In the genomic region with DNA sequence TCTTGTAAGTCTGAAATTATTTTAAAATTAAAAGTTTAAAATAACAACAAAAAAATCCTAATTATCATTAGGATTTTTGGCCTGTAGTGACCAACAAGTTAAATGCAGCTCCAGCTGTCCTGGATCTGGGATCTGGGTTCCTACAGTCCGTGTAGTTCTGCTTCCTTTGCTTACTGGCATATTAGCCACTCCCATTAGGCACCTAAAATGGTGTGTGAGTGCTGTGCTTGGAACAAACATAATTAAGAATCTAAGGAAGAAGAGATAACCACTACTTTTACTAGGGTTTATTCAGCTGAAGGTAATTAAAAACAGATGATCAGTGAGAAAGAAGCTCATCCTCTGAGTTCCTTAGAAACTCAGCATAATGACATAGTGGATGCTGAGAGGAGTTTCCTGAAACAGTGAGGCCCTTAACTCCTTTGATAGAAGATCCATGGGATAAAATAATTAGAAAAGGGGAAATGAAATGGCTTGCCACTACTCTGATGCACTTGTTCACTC, we compare ENCODE assay signal across 40 cellular contexts.
"Had no signal": no experiment of that assay in that cellular context is flagged by ENCODE, and none has a peak within 500 bp of the region (broad histone marks: within the 10 kb centered on the region; RNA-seq: fewer than 3 reads in every experiment).

No MANE protein-coding gene starts in this region.

- H3K36me3 Mint-ChIP-seq: activated CD4-positive, alpha-beta memory T cell treated with anti-CD3 and anti-CD28 coated beads for 36 hours; activated naive CD4-positive, alpha-beta T cell treated with anti-CD3 and anti-CD28 coated beads, Interleukin-2, amount 10 ng/mL, durations not matched to agents 7 days and 5 days; activated naive CD8-positive, alpha-beta T cell treated with anti-CD3 and anti-CD28 coated beads for 36 hours had no signal

- H3K27me3 Mint-ChIP-seq: activated B cell treated with CpG ODN at 0.5 μM for 24 hours; activated CD4-positive, alpha-beta memory T cell treated with anti-CD3 and anti-CD28 coated beads for 36 hours; activated naive CD4-positive, alpha-beta T cell treated with anti-CD3 and anti-CD28 coated beads, Interleukin-2, amount 10 ng/mL, durations not matched to agents 7 days and 5 days; activated naive CD8-positive, alpha-beta T cell treated with anti-CD3 and anti-CD28 coated beads for 36 hours; central memory CD8-positive, alpha-beta T cell had no signal

- H3K4me1 ChIP-seq: Peyer's patch had no signal

- H3K9me3 Mint-ChIP-seq: activated B cell treated with CpG ODN at 0.5 μM for 24 hours; activated CD4-positive, alpha-beta memory T cell treated with anti-CD3 and anti-CD28 coated beads for 36 hours; activated naive CD8-positive, alpha-beta T cell treated with anti-CD3 and anti-CD28 coated beads for 36 hours; activated T-cell treated with anti-CD3 and anti-CD28 coated beads, Interleukin-2, amount 50 U/mL, for 4 hours; activated T-helper 1 cell treated with anti-CD3 and anti-CD28 coated beads, Interleukin-12 subunit alpha, Interleukin-12 subunit beta, Interleukin-2, Interleukin-4 antibody, amounts not matched to agents 30 ng/mL and 10 ng/mL and 1 ng/mL, durations not matched to agents 14 hours and 24 hours and 36 hours; central memory CD8-positive, alpha-beta T cell had no signal

- H3K27ac ChIP-seq: cardiac muscle cell, Peyer's patch, RWPE1, VCaP had no signal

- H3K4me3 Mint-ChIP-seq: activated B cell treated with CpG ODN at 0.5 μM for 24 hours; activated CD4-positive, alpha-beta memory T cell treated with anti-CD3 and anti-CD28 coated beads for 36 hours; activated naive CD4-positive, alpha-beta T cell treated with anti-CD3 and anti-CD28 coated beads, Interleukin-2, amount 10 ng/mL, durations not matched to agents 7 days and 5 days; activated naive CD8-positive, alpha-beta T cell treated with anti-CD3 and anti-CD28 coated beads for 36 hours; activated T-cell treated with anti-CD3 and anti-CD28 coated beads, Interleukin-2, amount 50 U/mL, for 4 hours; activated T-helper 1 cell treated with anti-CD3 and anti-CD28 coated beads, Interleukin-12 subunit alpha, Interleukin-12 subunit beta, Interleukin-2, Interleukin-4 antibody, amounts not matched to agents 30 ng/mL and 10 ng/mL and 1 ng/mL, durations not matched to agents 14 hours and 24 hours and 36 hours; central memory CD8-positive, alpha-beta T cell had no signal

- H3K4me3 ChIP-seq: cardiac muscle cell, MG63, Peyer's patch had no signal

- H3K9me3 ChIP-seq: MG63, Peyer's patch had no signal

- H3K36me3 ChIP-seq: cardiac muscle cell, MG63, Peyer's patch had no signal

- H3K27me3 ChIP-seq: cardiac muscle cell, MG63, Peyer's patch had no signal

- DNase-seq: activated B cell treated with CpG ODN at 0.5 μM for 24 hours; activated CD4-positive, alpha-beta memory T cell treated with anti-CD3 and anti-CD28 coated beads for 36 hours; activated CD4-positive, alpha-beta T cell treated with anti-CD3 and anti-CD28 coated beads for 4 hours; activated CD4-positive, alpha-beta T cell treated with anti-CD3 and anti-CD28 coated beads, Interleukin-2, amount 50 U/mL, for 1 hour; activated CD4-positive, CD25-positive, alpha-beta regulatory T cell treated with anti-CD3 and anti-CD28 coated beads, Interleukin-2, amount 50 U/mL, for 72 hours; activated CD8-positive, alpha-beta memory T cell treated with anti-CD3 and anti-CD28 coated beads, Interleukin-2, amount 50 U/mL, for 4 hours; activated effector memory CD4-positive, alpha-beta T cell treated with Interleukin-2 at 50 U/mL for 16 hours; activated naive CD4-positive, alpha-beta T cell treated with anti-CD3 and anti-CD28 coated beads, Interleukin-2, amount 10 ng/mL, durations not matched to agents 7 days and 5 days; activated naive CD8-positive, alpha-beta T cell treated with anti-CD3 and anti-CD28 coated beads for 36 hours; activated T-cell treated with anti-CD3 and anti-CD28 coated beads for 4 hours; activated T-cell treated with anti-CD3 and anti-CD28 coated beads, Interleukin-2, amount 50 U/mL, for 4 hours; amniotic stem cell; aorta; Kasumi-1; KG1; MG63; NCI-H1048; NCI-H1105 treated with DMSO at 0.1 percent for 48 hours; NCI-H1436; NCI-H187; NCI-H2029 treated with DMSO at 0.1 percent for 48 hours; NCI-H2107; NCI-H2171; NCI-H446; NCI-H510A treated with DMSO at 0.1 percent for 48 hours; NCI-H526 treated with DMSO at 0.1 percent for 48 hours; NK-92 treated with Interleukin-12 subunit alpha and Interleukin-12 subunit beta, amount 100 ng/mL, for 24 hours; PC-3; Peyer's patch; SIG-M5; SW 1271; T-helper 1 cell; T-helper 2 cell; T-helper 9 cell had no signal

- H3K27ac Mint-ChIP-seq: activated B cell treated with CpG ODN at 0.5 μM for 24 hours; activated CD4-positive, alpha-beta memory T cell treated with anti-CD3 and anti-CD28 coated beads for 36 hours; activated naive CD4-positive, alpha-beta T cell treated with anti-CD3 and anti-CD28 coated beads, Interleukin-2, amount 10 ng/mL, durations not matched to agents 7 days and 5 days; activated naive CD8-positive, alpha-beta T cell treated with anti-CD3 and anti-CD28 coated beads for 36 hours; activated T-helper 1 cell treated with anti-CD3 and anti-CD28 coated beads, Interleukin-12 subunit alpha, Interleukin-12 subunit beta, Interleukin-2, Interleukin-4 antibody, amounts not matched to agents 30 ng/mL and 10 ng/mL and 1 ng/mL, durations not matched to agents 14 hours and 24 hours and 36 hours had no signal

- H3K4me1 Mint-ChIP-seq: activated B cell treated with CpG ODN at 0.5 μM for 24 hours; activated naive CD4-positive, alpha-beta T cell treated with anti-CD3 and anti-CD28 coated beads, Interleukin-2, amount 10 ng/mL, durations not matched to agents 7 days and 5 days; activated naive CD8-positive, alpha-beta T cell treated with anti-CD3 and anti-CD28 coated beads for 36 hours; central memory CD8-positive, alpha-beta T cell had no signal

- ATAC-seq: activated T-cell treated with anti-CD3 and anti-CD28 coated beads, Interleukin-2, amount 50 U/mL, for 4 hours; PC-3; Right ventricle myocardium inferior had no signal
